ENCODE assay signal across 11 cellular contexts in the genomic region with DNA sequence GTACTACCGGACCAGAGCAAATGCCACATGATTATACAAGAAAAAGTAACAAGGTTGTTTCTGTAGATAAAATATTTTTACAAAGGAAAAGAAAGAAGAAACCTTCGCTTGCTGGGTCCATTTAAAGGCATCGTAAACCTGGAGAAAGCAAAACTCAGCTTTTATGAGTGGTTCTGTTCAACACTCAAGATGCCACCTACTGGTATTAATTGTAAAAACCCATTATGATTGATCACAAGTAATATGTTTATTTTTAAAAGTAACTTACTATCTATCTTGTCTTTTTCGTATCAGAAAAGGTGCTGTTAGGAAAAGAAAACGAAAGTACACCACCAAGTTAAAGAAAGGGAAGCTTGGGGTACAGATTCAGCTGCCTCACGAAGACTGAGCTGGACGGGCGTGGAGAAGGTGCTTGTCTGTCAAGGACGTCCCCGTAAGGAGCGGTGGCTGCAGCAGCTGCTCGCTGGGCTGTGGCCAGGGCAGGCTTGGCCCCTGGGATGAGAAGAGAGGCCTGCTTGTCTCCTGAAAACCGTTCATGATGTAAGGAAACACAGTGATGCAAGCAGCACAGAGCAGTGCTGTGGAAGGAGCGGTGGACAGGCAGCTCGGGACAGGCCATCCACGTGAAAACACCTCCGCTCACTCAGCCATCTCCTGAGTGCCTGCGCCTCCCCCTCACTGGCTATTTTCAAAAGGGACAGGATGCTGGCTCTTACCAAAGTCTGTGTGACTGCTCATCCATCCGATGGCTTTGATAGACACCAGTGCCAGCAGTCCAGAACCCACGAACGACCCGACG. TPM values are rescaled to one million over a fixed set of nuclear protein-coding genes. Genes with fewer than 3 reads are reported as not detected.
A peak's percentile ranks its signal among the peaks of the same experiment; 100 is the strongest.
DNase-seq lines count a peak whose midpoint lies in the region; ATAC-seq and TF ChIP-seq lines count a peak whose summit lies in the region.
"Had no signal": no experiment of that assay in that cellular context is flagged by ENCODE, and none has a peak within 500 bp of the region (broad histone marks: within the 10 kb centered on the region; RNA-seq: fewer than 3 reads in every experiment).

No MANE protein-coding gene starts in this region.

- CTCF ChIA-PET in CD8-positive, alpha-beta memory T cell (lab: Charles Lee) = interaction anchor here (1.6 to 2.0 kb wide), 3 partner anchors 10 to 25 kb away, joined by 5 to 7 read pairs (median 6); partner anchors contain the start of gene SLC15A4

- H3K9ac ChIP-seq in neural cell (ENCODE audit: low read length) = no peak overlapping the region

- H3K27me3 ChIP-seq in CD8-positive, alpha-beta memory T cell (ENCODE audit: insufficient read depth, low read length, poor library complexity, severe bottlenecking) = no peaks in the 10 kb centered on the region
- H3K27me3 ChIP-seq in neural cell (ENCODE audit: insufficient read depth, low read depth, low read length) = no peaks in the 10 kb centered on the region

- no peak overlapping the region for H3K27ac ChIP-seq in CD8-positive, alpha-beta memory T cell (ENCODE audit: low read depth, low read length)
- H3K27ac ChIP-seq in angular gyrus (ENCODE audit: low read depth, low read length) (peak overlapping the region; percentile 69), neural cell (ENCODE audit: low read length) (no peak overlapping the region)
- H3K27ac ChIP-seq: SK-N-MC had no signal

- H3K9me2 ChIP-seq in neural cell (ENCODE audit: insufficient read depth, low read length) = no peaks in the 10 kb centered on the region

- H3K4me2 ChIP-seq in neural cell (ENCODE audit: low read length) = no peak overlapping the region

- TF ChIP-seq EP300 in neural cell (conservative IDR thresholded peaks at IDR 0.05; ENCODE audit: poor library complexity, severe bottlenecking) = no peak

- peak; percentile 29 for ATAC-seq in GM21390 (IDR thresholded peaks at IDR 0.05; ENCODE audit: unreplicated experiment)

- peaks cover 19 to 94% (median 35%) of the 10 kb centered on the region in 3 donors for H3K36me3 Mint-ChIP-seq in CD8-positive, alpha-beta memory T cell

- no peak overlapping the region for H3K4me3 ChIP-seq in CD8-positive, alpha-beta memory T cell (ENCODE audit: low read length)
- H3K4me3 ChIP-seq in neural cell (ENCODE audit: low read length) = no peak overlapping the region
- H3K4me3 ChIP-seq: SK-N-MC had no signal

- peak overlapping the region; percentile 87 to 98 (median 94) for H3K27ac Mint-ChIP-seq in CD8-positive, alpha-beta memory T cell

- H3K27me3 Mint-ChIP-seq in CD8-positive, alpha-beta memory T cell = peaks cover 0 to 6% of the 10 kb centered on the region in 2 donors

- H2AFZ ChIP-seq in neural cell (ENCODE audit: low read depth, low read length) = no peak overlapping the region

- POLR2A ChIA-PET in CD8-positive, alpha-beta memory T cell (lab: Charles Lee) = interaction anchor here (0.7 kb wide), 1 partner anchor 124 kb away, joined by 3 read pairs; no protein-coding TSS in a partner anchor

- peaks cover 45% of the 10 kb centered on the region for H3K4me1 ChIP-seq in CD8-positive, alpha-beta memory T cell (ENCODE audit: insufficient read depth, low read length)

- DNase-seq in CD8-positive, alpha-beta memory T cell = no peak
- DNase-seq in LoVo (ENCODE audit: low spot score) (no peak), RPMI8226 (no peak), HPDE6-E6E7 (ENCODE audit: extremely low spot score) (no peak)
- no peak for DNase-seq in activated T-cell treated with anti-CD3 and anti-CD28 coated beads, Interleukin-2, amount 50 U/mL, for 48 hours
- DNase-seq: DMS153, NCI-H2107 had no signal

- H3K4me3 Mint-ChIP-seq in CD8-positive, alpha-beta memory T cell = peak overlapping the region in 4 of 7 donors; percentile 25 to 62 (median 58)

- H3K4me1 Mint-ChIP-seq in CD8-positive, alpha-beta memory T cell = peaks cover 61 to 70% (median 70%) of the 10 kb centered on the region in 3 donors

- no peaks in the 10 kb centered on the region for H4K20me1 ChIP-seq in neural cell (ENCODE audit: insufficient read depth)

- H3K9me3 ChIP-seq in CD8-positive, alpha-beta memory T cell (ENCODE audit: low read length) = no peaks in the 10 kb centered on the region
- no peaks in the 10 kb centered on the region for H3K9me3 ChIP-seq in neural cell (ENCODE audit: low read length)

- peak; percentile 61 for TF ChIP-seq RAD21 in neural cell (conservative IDR thresholded peaks at IDR 0.05)

- peaks cover 28% of the 10 kb centered on the region for H3K36me3 ChIP-seq in CD8-positive, alpha-beta memory T cell (ENCODE audit: insufficient read depth, low read length)
- peaks cover 13% of the 10 kb centered on the region for H3K36me3 ChIP-seq in neural cell (ENCODE audit: insufficient read depth, low read length)

- H3F3A ChIP-seq in neural cell (ENCODE audit: insufficient read depth, low read length, poor library complexity, severe bottlenecking) = no peaks in the 10 kb centered on the region

- TF ChIP-seq CTCF in neural cell (IDR thresholded peaks at IDR 0.05; ENCODE audit: poor library complexity, severe bottlenecking) = peak; percentile 55

- no peaks in the 10 kb centered on the region for H3K79me2 ChIP-seq in neural cell (replicated peaks; ENCODE audit: insufficient read depth, low read length)

- no peaks in the 10 kb centered on the region for H3K9me3 Mint-ChIP-seq in CD8-positive, alpha-beta memory T cell

TF ChIP-seq in neural cell, 6 proteins besides CTCF, POLR2A, EP300 and RAD21:
- TF ChIP-seq POLR2AphosphoS5 (IDR thresholded peaks at IDR 0.05) (no peak), SMC3 (conservative IDR thresholded peaks at IDR 0.05; ENCODE audit: poor library complexity) (peak; percentile 68), REST (IDR thresholded peaks at IDR 0.05; ENCODE audit: borderline replicate concordance) (no peak), EZH2 (IDR thresholded peaks at IDR 0.05; ENCODE audit: borderline replicate concordance, insufficient read depth, low read length, poor library complexity, severe bottlenecking) (no peak), TAF1 (IDR thresholded peaks at IDR 0.05; ENCODE audit: low read depth) (no peak), MXI1 (conservative IDR thresholded peaks at IDR 0.05; ENCODE audit: poor library complexity, severe bottlenecking) (no peak)

RNA-seq across cellular contexts. Expression of gene SLC15A4, which starts 25.0 kb away (rescaled TPM):
- total RNA-seq in CD8-positive, alpha-beta memory T cell = 10 to 100 TPM; 21.0 to 21.7 TPM
- polyA plus RNA-seq in CD8-positive, alpha-beta memory T cell = 16.1 TPM
- polyA plus RNA-seq in neural cell = 34.7 and 52.2 TPM in 2 replicates
- polyA minus RNA-seq in neural cell = 34.8 and 42.1 TPM in 2 replicates

RNA-seq across cellular contexts. Expression of gene GLT1D1, which starts 54.5 kb away (rescaled TPM):
- total RNA-seq in CD8-positive, alpha-beta memory T cell = under 1 TPM; 0.22 to 0.24 TPM
- polyA plus RNA-seq in CD8-positive, alpha-beta memory T cell = 0.24 TPM
- 3.9 and 5.1 TPM in 2 replicates for polyA plus RNA-seq in neural cell
- 3.4 and 4.7 TPM in 2 replicates for polyA minus RNA-seq in neural cell
